21 cellular contexts compared by ENCODE assay signal in the genomic region with DNA sequence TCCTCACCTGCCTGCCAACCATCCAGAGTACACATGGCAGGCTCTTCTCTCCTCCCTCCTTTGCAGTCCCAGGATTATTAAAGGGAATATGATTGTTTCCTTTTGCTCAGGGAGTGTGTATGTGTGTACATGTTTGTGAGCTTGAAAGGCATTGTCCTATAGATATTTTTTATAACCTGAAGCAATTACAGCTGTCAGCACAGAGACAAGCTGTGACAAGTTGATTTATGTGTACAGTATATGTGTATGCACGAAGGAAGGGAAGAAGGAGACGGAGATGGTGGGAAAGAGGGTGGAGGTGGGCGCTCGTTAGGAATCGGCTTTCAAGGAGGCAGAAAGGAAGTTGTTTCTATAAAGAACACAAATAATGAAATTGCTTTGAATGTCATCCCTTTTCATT.
DNase-seq lines count a peak whose midpoint lies in the region; ATAC-seq and TF ChIP-seq lines count a peak whose summit lies in the region.
"Had no signal": no experiment of that assay in that cellular context is flagged by ENCODE, and none has a peak within 500 bp of the region (broad histone marks: within the 10 kb centered on the region; RNA-seq: fewer than 3 reads in every experiment).

No MANE protein-coding gene starts in this region.

- DNase-seq in NCI-H1105 treated with DMSO at 0.1 percent for 48 hours (lab: John Stamatoyannopoulos, UW) = peak; percentile 57
- DNase-seq in mesenchymal stem cell = no peak
- no peak for DNase-seq in effector memory CD8-positive, alpha-beta T cell
- no peak for DNase-seq in right lobe of liver
- DNase-seq: CD8-positive, alpha-beta T cell; GDM1; HCEC 1CT; Kasumi-1; NCI-H1436 treated with DMSO at 0.1 percent for 48 hours; NCI-H2029; NCI-H2171 treated with DMSO at 0.1 percent for 48 hours; NCI-H446 treated with DMSO at 0.1 percent for 48 hours; NCI-H526 treated with DMSO at 0.1 percent for 48 hours; PC-9; SIG-M5 had no signal

- no peak overlapping the region for H3K4ac ChIP-seq in mesenchymal stem cell (ENCODE audit: low read depth in 1 of 2, low read length in 2 of 2)

- peak overlapping the region in 3 of 5 experiments; percentile 4 to 53 (median 32) for H3K4me3 Mint-ChIP-seq in brain
- H3K4me3 Mint-ChIP-seq in effector memory CD8-positive, alpha-beta T cell = no peak overlapping the region
- H3K4me3 Mint-ChIP-seq: CD8-positive, alpha-beta T cell had no signal

- H3K36me3 ChIP-seq in HEK293 (ENCODE audit: control insufficient read depth in 2 of 2, insufficient read depth in 1 of 2, low read length in 2 of 2) = no peaks in the 10 kb centered on the region
- no peaks in the 10 kb centered on the region for H3K36me3 ChIP-seq in mesenchymal stem cell (ENCODE audit: control insufficient read depth in 1 of 2, insufficient read depth in 2 of 2, low read depth in 1 of 2, low read length in 2 of 2)
- H3K36me3 ChIP-seq in right lobe of liver = no peaks in the 10 kb centered on the region

- no peak overlapping the region for H3K23ac ChIP-seq in mesenchymal stem cell (ENCODE audit: low read length in 2 of 2)

- peaks cover 28% of the 10 kb centered on the region for H3K27me3 Mint-ChIP-seq in brain
- H3K27me3 Mint-ChIP-seq in effector memory CD8-positive, alpha-beta T cell = peaks cover 10 to 47% of the 10 kb centered on the region in 2 donors

- H3K27me3 ChIP-seq in mesenchymal stem cell (ENCODE audit: control insufficient read depth in 1 of 2, insufficient read depth in 1 of 2, low read length in 2 of 2) (no peaks in the 10 kb centered on the region), right lobe of liver (peaks cover 4 to 5% of the 10 kb centered on the region in 2 donors)

- H3K9ac ChIP-seq in mesenchymal stem cell (ENCODE audit: low read length) = no peak overlapping the region
- H3K9ac ChIP-seq: GM23248 had no signal

- H2BK12ac ChIP-seq in mesenchymal stem cell (ENCODE audit: low read length in 2 of 2) = no peak overlapping the region

- H3K4me1 ChIP-seq in HEK293 (ENCODE audit: control insufficient read depth, insufficient read depth, low read length) (no peaks in the 10 kb centered on the region), mesenchymal stem cell (ENCODE audit: control insufficient read depth, insufficient read depth, low read depth, low read length) (peaks cover 10% of the 10 kb centered on the region), right lobe of liver (peaks cover 0 to 5% (median 0%) of the 10 kb centered on the region in 4 donors)

- intact Hi-C loops in right lobe of liver (cut with DNase I) = no loop called here

- no peaks in the 10 kb centered on the region for H3K9me3 Mint-ChIP-seq in brain
- peaks cover 2 to 20% of the 10 kb centered on the region in 2 donors for H3K9me3 Mint-ChIP-seq in effector memory CD8-positive, alpha-beta T cell
- H3K9me3 Mint-ChIP-seq: CD8-positive, alpha-beta T cell had no signal

- H2BK120ac ChIP-seq in mesenchymal stem cell (ENCODE audit: low read depth, low read length) = no peak overlapping the region

- no peak overlapping the region for H3K4me2 ChIP-seq in mesenchymal stem cell (ENCODE audit: low read length, poor library complexity, severe bottlenecking)
- H3K4me2 ChIP-seq: PC-9 had no signal

- H2BK15ac ChIP-seq in mesenchymal stem cell (ENCODE audit: low read depth, poor library complexity, severe bottlenecking) = no peak overlapping the region

- no peak for ATAC-seq in effector memory CD8-positive, alpha-beta T cell (replicated peaks)
- no peak for ATAC-seq in right lobe of liver
- no peak for ATAC-seq in HG03039 (IDR thresholded peaks at IDR 0.05; ENCODE audit: unreplicated experiment)
- ATAC-seq: CD8-positive, alpha-beta T cell; SK-N-SH treated with all-trans-retinoic acid at 6 μM for 48 hours had no signal

- POLR2A ChIA-PET in HEK293 (lab: Yijun Ruan, JAX) = no interaction called here

- TF ChIP-seq CTCF in HEK293 (tag by site-specific recombination; IDR thresholded peaks at IDR 0.05) (no peak), brain (conservative IDR thresholded peaks at IDR 0.05) (no peak), right lobe of liver (IDR thresholded peaks at IDR 0.05) (no peak)

- no peak overlapping the region for H4K8ac ChIP-seq in mesenchymal stem cell (ENCODE audit: low read length)

- no peak overlapping the region for H3K27ac ChIP-seq in HEK293 (ENCODE audit: extremely low read depth, low read depth, low read length)
- no peak overlapping the region for H3K27ac ChIP-seq in mesenchymal stem cell (ENCODE audit: low read length, poor library complexity, severe bottlenecking)
- H3K27ac ChIP-seq in right lobe of liver = no peak overlapping the region
- H3K27ac ChIP-seq: GM23248, PC-9, RWPE1 had no signal

- TF ChIP-seq POLR2A in right lobe of liver (IDR thresholded peaks at IDR 0.05) = no peak

- H4K91ac ChIP-seq in mesenchymal stem cell (ENCODE audit: low read length) = no peak overlapping the region

- CTCF ChIA-PET in HEK293 (lab: Yijun Ruan, JAX) = interaction anchor here (2.2 kb wide), 1 partner anchor 39 kb away, joined by 8 read pairs; no protein-coding TSS in a partner anchor

- no peak overlapping the region for H2BK5ac ChIP-seq in mesenchymal stem cell (ENCODE audit: low read depth, low read length, poor library complexity, severe bottlenecking)

- H2AK5ac ChIP-seq in mesenchymal stem cell (ENCODE audit: low read length, severe bottlenecking) = peak overlapping the region; percentile 25

- H3K18ac ChIP-seq in mesenchymal stem cell (ENCODE audit: low read depth in 1 of 2, low read length in 2 of 2) = no peak overlapping the region

- no peak overlapping the region for H3K4me3 ChIP-seq in HEK293 (ENCODE audit: low read depth, low read length)
- H3K4me3 ChIP-seq in mesenchymal stem cell (ENCODE audit: insufficient read depth in 1 of 2, low read depth in 1 of 2, low read length in 2 of 2) = no peak overlapping the region
- no peak overlapping the region for H3K4me3 ChIP-seq in right lobe of liver
- H3K4me3 ChIP-seq: GM23248, PC-9 had no signal

- peaks cover 50% of the 10 kb centered on the region for H3K4me1 Mint-ChIP-seq in brain
- H3K4me1 Mint-ChIP-seq in effector memory CD8-positive, alpha-beta T cell (ENCODE audit: low read depth in 2 of 2) = no peaks in the 10 kb centered on the region

- no peak overlapping the region for H3K14ac ChIP-seq in mesenchymal stem cell (ENCODE audit: low read length in 2 of 2)

- WGBS in mesenchymal stem cell = 96% methylated on average over 5 of the region's 5 CpGs
- 34% methylated on average over 5 of the region's 5 CpGs for WGBS in right lobe of liver (ENCODE audit: insufficient coverage, low coverage, low lambda C conversion rate, missing lambda C conversion rate)

- H3K27ac Mint-ChIP-seq in brain = peak overlapping the region in 3 of 5 experiments; percentile 1 to 50 (median 9)
- H3K27ac Mint-ChIP-seq in effector memory CD8-positive, alpha-beta T cell = no peak overlapping the region
- H3K27ac Mint-ChIP-seq: CD8-positive, alpha-beta T cell had no signal

- peaks cover 10% of the 10 kb centered on the region for H3K79me1 ChIP-seq in mesenchymal stem cell (replicated peaks; ENCODE audit: low read length, poor library complexity, severe bottlenecking)

- no peaks in the 10 kb centered on the region for H3K36me3 Mint-ChIP-seq in brain
- no peaks in the 10 kb centered on the region for H3K36me3 Mint-ChIP-seq in effector memory CD8-positive, alpha-beta T cell (ENCODE audit: insufficient read depth)
- H3K36me3 Mint-ChIP-seq: CD8-positive, alpha-beta T cell had no signal

- H2AFZ ChIP-seq in mesenchymal stem cell (ENCODE audit: low read depth, low read length) = no peak overlapping the region
- H2AFZ ChIP-seq: GM23248, PC-9 had no signal

- H3K9me3 ChIP-seq in HEK293 (ENCODE audit: control insufficient read depth, insufficient read depth, low read depth, low read length) (no peaks in the 10 kb centered on the region), mesenchymal stem cell (ENCODE audit: control insufficient read depth, low read length) (no peaks in the 10 kb centered on the region), right lobe of liver (no peaks in the 10 kb centered on the region)

TF ChIP-seq in HEK293, 187 proteins besides CTCF, POLR2A, EP300 and RAD21 (continues in another document):
- TF ChIP-seq ZBTB21 (tag by site-specific recombination; IDR thresholded peaks at IDR 0.05) (no peak), WT1 (tag by site-specific recombination; IDR thresholded peaks at IDR 0.05) (no peak), ZNF585B (tag by site-specific recombination; IDR thresholded peaks at IDR 0.05) (no peak), ZNF292 (tag by site-specific recombination; IDR thresholded peaks at IDR 0.05; ENCODE audit: borderline replicate concordance, low read depth) (no peak), SETDB1 (IDR thresholded peaks at IDR 0.05; ENCODE audit: insufficient read length, low read length) (no peak)
- TF ChIP-seq, protein P1, sequence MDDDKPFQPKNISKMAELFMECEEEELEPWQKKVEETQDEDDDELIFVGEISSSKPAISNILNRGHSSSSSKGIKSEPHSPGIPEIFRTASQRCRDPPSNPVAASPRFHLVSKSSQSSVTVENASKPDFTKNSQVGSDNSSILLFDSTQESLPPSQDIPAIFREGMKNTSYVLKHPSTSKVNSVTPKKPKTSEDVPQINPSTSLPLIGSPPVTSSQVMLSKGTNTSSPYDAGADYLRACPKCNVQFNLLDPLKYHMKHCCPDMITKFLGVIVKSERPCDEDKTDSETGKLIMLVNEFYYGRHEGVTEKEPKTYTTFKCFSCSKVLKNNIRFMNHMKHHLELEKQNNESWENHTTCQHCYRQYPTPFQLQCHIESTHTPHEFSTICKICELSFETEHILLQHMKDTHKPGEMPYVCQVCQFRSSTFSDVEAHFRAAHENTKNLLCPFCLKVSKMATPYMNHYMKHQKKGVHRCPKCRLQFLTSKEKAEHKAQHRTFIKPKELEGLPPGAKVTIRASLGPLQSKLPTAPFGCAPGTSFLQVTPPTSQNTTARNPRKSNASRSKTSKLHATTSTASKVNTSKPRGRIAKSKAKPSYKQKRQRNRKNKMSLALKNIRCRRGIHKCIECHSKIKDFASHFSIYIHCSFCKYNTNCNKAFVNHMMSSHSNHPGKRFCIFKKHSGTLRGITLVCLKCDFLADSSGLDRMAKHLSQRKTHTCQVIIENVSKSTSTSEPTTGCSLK (tag by site-specific recombination; IDR thresholded peaks at IDR 0.05) = no peak
- TF ChIP-seq, protein P2, sequence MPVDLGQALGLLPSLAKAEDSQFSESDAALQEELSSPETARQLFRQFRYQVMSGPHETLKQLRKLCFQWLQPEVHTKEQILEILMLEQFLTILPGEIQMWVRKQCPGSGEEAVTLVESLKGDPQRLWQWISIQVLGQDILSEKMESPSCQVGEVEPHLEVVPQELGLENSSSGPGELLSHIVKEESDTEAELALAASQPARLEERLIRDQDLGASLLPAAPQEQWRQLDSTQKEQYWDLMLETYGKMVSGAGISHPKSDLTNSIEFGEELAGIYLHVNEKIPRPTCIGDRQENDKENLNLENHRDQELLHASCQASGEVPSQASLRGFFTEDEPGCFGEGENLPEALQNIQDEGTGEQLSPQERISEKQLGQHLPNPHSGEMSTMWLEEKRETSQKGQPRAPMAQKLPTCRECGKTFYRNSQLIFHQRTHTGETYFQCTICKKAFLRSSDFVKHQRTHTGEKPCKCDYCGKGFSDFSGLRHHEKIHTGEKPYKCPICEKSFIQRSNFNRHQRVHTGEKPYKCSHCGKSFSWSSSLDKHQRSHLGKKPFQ (tag by site-specific recombination; IDR thresholded peaks at IDR 0.05) = no peak

Comparison
In these comparisons a context has a peak if more than half of its experiments do, and no peak if none do; other contexts are left out.
1. H3K27ac Mint-ChIP-seq: peak in brain (3 of 5); none in effector memory CD8-positive, alpha-beta T cell (0 of 2).
2. H3K4me3 Mint-ChIP-seq: peak in brain (3 of 5); none in effector memory CD8-positive, alpha-beta T cell (0 of 2).